ENCODE assay signal across 13 cellular contexts in the genomic region with DNA sequence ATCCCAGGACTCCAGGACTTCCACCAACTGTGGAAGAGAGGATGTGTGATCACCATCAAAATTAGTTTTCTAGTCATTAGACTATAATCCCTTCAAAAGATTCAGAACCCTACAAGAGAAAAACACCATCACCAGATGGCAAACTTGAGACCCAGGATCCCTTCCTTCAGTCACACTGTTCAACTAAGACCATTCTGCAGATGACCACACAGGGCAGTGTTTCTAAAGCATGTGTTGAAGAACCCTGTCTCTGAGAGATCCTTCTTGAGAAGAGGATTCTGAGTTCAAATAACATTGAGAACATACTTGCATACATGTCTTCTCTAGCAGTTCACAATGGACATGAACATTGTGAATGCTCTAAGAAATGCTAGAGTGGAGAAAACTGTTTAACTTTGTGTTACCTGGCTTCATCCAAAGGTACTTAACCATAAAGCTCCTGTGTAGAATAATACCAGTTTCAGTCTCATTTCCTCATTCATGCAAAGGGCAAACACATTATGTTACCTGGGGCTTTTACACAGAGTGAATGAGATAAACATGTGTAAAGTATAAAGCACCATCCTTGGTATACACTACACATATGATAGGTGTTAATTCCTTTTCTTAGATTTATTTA. TPM values are rescaled to one million over a fixed set of nuclear protein-coding genes. Genes with fewer than 3 reads are reported as not detected.
DNase-seq lines count a peak whose midpoint lies in the region; ATAC-seq and TF ChIP-seq lines count a peak whose summit lies in the region.
"Had no signal": no experiment of that assay in that cellular context is flagged by ENCODE, and none has a peak within 500 bp of the region (broad histone marks: within the 10 kb centered on the region; RNA-seq: fewer than 3 reads in every experiment).

No MANE protein-coding gene starts in this region.

- no peaks in the 10 kb centered on the region for H3K36me3 Mint-ChIP-seq in activated CD8-positive, alpha-beta memory T cell treated with anti-CD3 and anti-CD28 coated beads, Interleukin-2, amount 10 ng/mL, durations not matched to agents 7 days and 5 days

- no peaks in the 10 kb centered on the region for H3K9me3 Mint-ChIP-seq in activated CD8-positive, alpha-beta memory T cell treated with anti-CD3 and anti-CD28 coated beads, Interleukin-2, amount 10 ng/mL, durations not matched to agents 7 days and 5 days (ENCODE audit: low read depth)

- peaks cover 24% of the 10 kb centered on the region for H3K4me1 Mint-ChIP-seq in activated CD8-positive, alpha-beta memory T cell treated with anti-CD3 and anti-CD28 coated beads, Interleukin-2, amount 10 ng/mL, durations not matched to agents 7 days and 5 days

- H3K27ac Mint-ChIP-seq in activated CD8-positive, alpha-beta memory T cell treated with anti-CD3 and anti-CD28 coated beads, Interleukin-2, amount 10 ng/mL, durations not matched to agents 7 days and 5 days, result no peak overlapping the region

- CTCF ChIA-PET in activated CD8-positive, alpha-beta memory T cell treated with anti-CD3 and anti-CD28 coated beads, Interleukin-2, amount 10 ng/mL, durations not matched to agents 7 days and 5 days (lab: Charles Lee), result no interaction called here

- H3K36me3 ChIP-seq in GM06990 (ENCODE audit: control insufficient read depth, insufficient read depth, low read length), result no peaks in the 10 kb centered on the region

- no peak overlapping the region for H3K4me3 ChIP-seq in GM06990 (replicated peaks; ENCODE audit: low read depth, low read length)

- H3K4me3 Mint-ChIP-seq in activated CD8-positive, alpha-beta memory T cell treated with anti-CD3 and anti-CD28 coated beads, Interleukin-2, amount 10 ng/mL, durations not matched to agents 7 days and 5 days, result no peak overlapping the region

- peak; percentile 20 for TF ChIP-seq CTCF in GM06990 (IDR thresholded peaks at IDR 0.05; ENCODE audit: insufficient read depth, low read length, poor library complexity, severe bottlenecking)

- H3K27me3 ChIP-seq in GM06990 (replicated peaks; ENCODE audit: control insufficient read depth, insufficient read depth, low read length), result no peaks in the 10 kb centered on the region

- H3K27me3 Mint-ChIP-seq in activated CD8-positive, alpha-beta memory T cell treated with anti-CD3 and anti-CD28 coated beads, Interleukin-2, amount 10 ng/mL, durations not matched to agents 7 days and 5 days, result peaks cover 37% of the 10 kb centered on the region

- DNase-seq in GM06990 (ENCODE audit: extremely low read depth, insufficient read length), result peak; percentile 46
- no peak for DNase-seq in ureter (ENCODE audit: low spot score)
- DNase-seq in D341Med (ENCODE audit: low spot score), result no peak
- no peak for DNase-seq in activated CD8-positive, alpha-beta memory T cell treated with anti-CD3 and anti-CD28 coated beads, Interleukin-2, amount 10 ng/mL, durations not matched to agents 7 days and 5 days
- DNase-seq in HK-2 (ENCODE audit: unreplicated experiment), result no peak
- DNase-seq: hypothalamus, Karpas-422, NCI-H524 treated with DMSO at 0.1 percent for 48 hours, substantia nigra, T-helper 2 cell had no signal

- ATAC-seq in GM19328 (IDR thresholded peaks at IDR 0.05; ENCODE audit: unreplicated experiment), result peak; percentile 60
- ATAC-seq in HG02840 (IDR thresholded peaks at IDR 0.05; ENCODE audit: low FRiP score, unreplicated experiment), result peak; percentile 77
- peak; percentile 78 for ATAC-seq in HG03565 (IDR thresholded peaks at IDR 0.05; ENCODE audit: unreplicated experiment)
- ATAC-seq in activated CD8-positive, alpha-beta memory T cell treated with anti-CD3 and anti-CD28 coated beads, Interleukin-2, amount 10 ng/mL, durations not matched to agents 7 days and 5 days, result no peak

RNA-seq across cellular contexts. Expression of a gene that starts 2.4 kb away (rescaled TPM):
- total RNA-seq in ureter, result 0.78 TPM
- not detected for total RNA-seq in activated CD8-positive, alpha-beta memory T cell treated with anti-CD3 and anti-CD28 coated beads, Interleukin-2, amount 10 ng/mL, durations not matched to agents 7 days and 5 days
